Comparison of ENCODE assay signal across 24 cellular contexts in genomic region chr1:169899519-169900217, GRCh38. TPM values are rescaled to one million over a fixed set of nuclear protein-coding genes. Genes with fewer than 3 reads are reported as not detected.
DNase-seq lines count a peak whose midpoint lies in the region; FAIRE-seq and TF ChIP-seq lines count a peak whose summit lies in the region.
"Had no signal": no experiment of that assay in that cellular context is flagged by ENCODE, and none has a peak within 500 bp of the region (broad histone marks: within the 10 kb centered on the region; RNA-seq: fewer than 3 reads in every experiment).

No MANE protein-coding gene starts in this region.

- no peaks in the 10 kb centered on the region for H3K27me3 ChIP-seq in bronchial epithelial cell (ENCODE audit: control insufficient read depth, insufficient read depth, low read length)
- H3K27me3 ChIP-seq: BLaER1 had no signal

- peak; percentile 86 for DNase-seq in COLO829 (ENCODE audit: low spot score)
- peak; percentile 32 for DNase-seq in HT1080 (ENCODE audit: low read depth)
- DNase-seq in bronchial epithelial cell (ENCODE audit: low read depth) = peak; percentile 24
- peak; percentile 9 for DNase-seq in kidney tubule cell (ENCODE audit: low spot score)
- DNase-seq in SHP77 (lab: John Stamatoyannopoulos, UW) = no peak
- DNase-seq in T-helper 2 cell = no peak
- no peak for DNase-seq in inferior parietal cortex (ENCODE audit: extremely low spot score)
- DNase-seq: CD4-positive, CD25-positive, alpha-beta regulatory T cell; DMS53; H7; HFFc6; NCI-H1092 treated with DMSO at 0.1 percent for 48 hours; NCI-H1436; NCI-H187; NCI-H2081 treated with DMSO at 0.1 percent for 48 hours; NCI-H2171; NCI-H226; NCI-H510A; NCI-H69; Right ventricle myocardium superior; RPMI8226 had no signal

- no peak overlapping the region for H3K4me3 ChIP-seq in bronchial epithelial cell (ENCODE audit: low read depth, low read length)
- H3K4me3 ChIP-seq: BLaER1 had no signal

- no peak for TF ChIP-seq CTCF in bronchial epithelial cell (IDR thresholded peaks at IDR 0.05; ENCODE audit: insufficient read depth, low read length, severe bottlenecking)

- H3K36me3 ChIP-seq in bronchial epithelial cell (ENCODE audit: control insufficient read depth, insufficient read depth, low read length) = no peaks in the 10 kb centered on the region
- H3K36me3 ChIP-seq: BLaER1 had no signal

- no peak for FAIRE-seq in bronchial epithelial cell (lab: Jason Lieb, UNC)
- FAIRE-seq: A204.1, GM18507 had no signal

RNA-seq across cellular contexts. Expression of gene SCYL3, which starts 6.0 kb away (rescaled TPM):
- 3.1 and 3.9 TPM in 2 replicates for total RNA-seq in HT1080 (2014; rRNA removed; shearing (Covaris generic))
- 4.3 and 4.8 TPM in 2 replicates for polyA plus RNA-seq in HT1080 (2015; cell fraction: cytosol; rRNA removed)
- polyA plus RNA-seq in HT1080 (2015; cell fraction: nucleus; rRNA removed) = 14.9 and 16.2 TPM in 2 replicates
- total RNA-seq in bronchial epithelial cell = 4.5 and 11.5 TPM in 2 replicates

Comparison
In these comparisons a context has a peak if more than half of its experiments do, and no peak if none do; other contexts are left out.
1. DNase-seq: peak in COLO829 (single experiment), HT1080 (single experiment), bronchial epithelial cell (single experiment) and kidney tubule cell (single experiment); none in SHP77 (0 of 2), T-helper 2 cell (0 of 5) and inferior parietal cortex (single experiment).